ENCODE assay signal across 8 cellular contexts in the genomic region with DNA sequence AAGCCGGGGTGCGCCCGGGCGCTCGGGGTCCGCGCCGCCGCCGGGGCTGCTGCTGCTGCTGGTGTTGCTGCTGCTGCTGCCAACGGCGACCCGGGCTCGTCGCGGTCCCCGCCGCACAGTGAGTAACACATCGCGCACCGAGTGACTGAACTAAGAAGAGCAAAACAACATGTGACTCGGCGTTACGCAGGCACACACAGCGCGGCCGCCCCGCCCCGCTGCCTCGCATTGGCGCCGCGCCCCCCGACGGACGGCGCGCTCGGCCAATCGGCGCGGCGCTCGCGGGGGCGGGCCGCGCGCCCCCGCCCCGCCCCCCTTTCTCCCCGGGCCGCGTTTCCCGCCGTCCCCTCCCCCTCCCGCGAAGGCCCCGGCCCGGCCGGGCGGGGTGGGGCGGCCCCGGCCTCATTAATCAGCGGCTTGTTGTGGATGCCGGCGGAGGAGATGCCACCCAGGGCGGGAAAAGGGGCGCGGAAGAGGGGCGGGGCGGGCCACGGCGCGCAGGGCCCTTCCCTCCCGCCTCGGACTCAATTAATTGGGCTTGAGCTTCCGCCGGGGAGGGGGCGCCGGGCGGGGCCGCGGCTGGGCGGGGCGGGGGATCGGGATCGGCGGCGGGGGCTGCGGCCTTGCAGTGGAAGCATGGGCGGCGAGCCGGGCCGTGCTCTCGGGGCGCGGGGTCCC. TPM values are rescaled to one million over a fixed set of nuclear protein-coding genes. Genes with fewer than 3 reads are reported as not detected.
DNase-seq lines count a peak whose midpoint lies in the region; ATAC-seq and TF ChIP-seq lines count a peak whose summit lies in the region.

A gene with protein sequence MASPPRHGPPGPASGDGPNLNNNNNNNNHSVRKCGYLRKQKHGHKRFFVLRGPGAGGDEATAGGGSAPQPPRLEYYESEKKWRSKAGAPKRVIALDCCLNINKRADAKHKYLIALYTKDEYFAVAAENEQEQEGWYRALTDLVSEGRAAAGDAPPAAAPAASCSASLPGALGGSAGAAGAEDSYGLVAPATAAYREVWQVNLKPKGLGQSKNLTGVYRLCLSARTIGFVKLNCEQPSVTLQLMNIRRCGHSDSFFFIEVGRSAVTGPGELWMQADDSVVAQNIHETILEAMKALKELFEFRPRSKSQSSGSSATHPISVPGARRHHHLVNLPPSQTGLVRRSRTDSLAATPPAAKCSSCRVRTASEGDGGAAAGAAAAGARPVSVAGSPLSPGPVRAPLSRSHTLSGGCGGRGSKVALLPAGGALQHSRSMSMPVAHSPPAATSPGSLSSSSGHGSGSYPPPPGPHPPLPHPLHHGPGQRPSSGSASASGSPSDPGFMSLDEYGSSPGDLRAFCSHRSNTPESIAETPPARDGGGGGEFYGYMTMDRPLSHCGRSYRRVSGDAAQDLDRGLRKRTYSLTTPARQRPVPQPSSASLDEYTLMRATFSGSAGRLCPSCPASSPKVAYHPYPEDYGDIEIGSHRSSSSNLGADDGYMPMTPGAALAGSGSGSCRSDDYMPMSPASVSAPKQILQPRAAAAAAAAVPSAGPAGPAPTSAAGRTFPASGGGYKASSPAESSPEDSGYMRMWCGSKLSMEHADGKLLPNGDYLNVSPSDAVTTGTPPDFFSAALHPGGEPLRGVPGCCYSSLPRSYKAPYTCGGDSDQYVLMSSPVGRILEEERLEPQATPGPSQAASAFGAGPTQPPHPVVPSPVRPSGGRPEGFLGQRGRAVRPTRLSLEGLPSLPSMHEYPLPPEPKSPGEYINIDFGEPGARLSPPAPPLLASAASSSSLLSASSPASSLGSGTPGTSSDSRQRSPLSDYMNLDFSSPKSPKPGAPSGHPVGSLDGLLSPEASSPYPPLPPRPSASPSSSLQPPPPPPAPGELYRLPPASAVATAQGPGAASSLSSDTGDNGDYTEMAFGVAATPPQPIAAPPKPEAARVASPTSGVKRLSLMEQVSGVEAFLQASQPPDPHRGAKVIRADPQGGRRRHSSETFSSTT (N-terminal part only) (minus strand): TSS at position 127 of the 678 bp plus-strand sequence. CDS start 530 bp downstream, outside the sequence.

- H3K4me1 Mint-ChIP-seq in CD14-positive monocyte: peaks cover 39% of the 10 kb centered on the region
- H3K4me1 Mint-ChIP-seq in activated CD8-positive, alpha-beta T cell treated with anti-CD3 and anti-CD28 coated beads, Interleukin-2, amount 10 ng/mL, durations not matched to agents 7 days and 5 days (ENCODE audit: low read depth): peaks cover 6% of the 10 kb centered on the region

- POLR2A ChIA-PET in activated CD8-positive, alpha-beta T cell treated with anti-CD3 and anti-CD28 coated beads, Interleukin-2, amount 10 ng/mL, durations not matched to agents 7 days and 5 days (lab: Charles Lee): no interaction called here

- intact Hi-C loops in CD14-positive monocyte (cut with micrococcal nuclease): loop anchor here (5.0 to 10.0 kb wide), 4 partner anchors 72 to 622 kb away; no protein-coding TSS in a partner anchor

- H3K27ac Mint-ChIP-seq in CD14-positive monocyte: peak within 1 kb of the TSS in 6 of 7 donors; percentile 77 to 91 (median 84)
- H3K27ac Mint-ChIP-seq in activated CD8-positive, alpha-beta T cell treated with anti-CD3 and anti-CD28 coated beads, Interleukin-2, amount 10 ng/mL, durations not matched to agents 7 days and 5 days: no peak within 1 kb of the TSS

- no peaks in the 10 kb centered on the region for H3K27me3 ChIP-seq in lung (ENCODE audit: control insufficient read depth, insufficient read depth)

- peaks cover 0 to 7% (median 3%) of the 10 kb centered on the region in 7 donors for H3K9me3 Mint-ChIP-seq in CD14-positive monocyte
- no peaks in the 10 kb centered on the region for H3K9me3 Mint-ChIP-seq in activated CD8-positive, alpha-beta T cell treated with anti-CD3 and anti-CD28 coated beads, Interleukin-2, amount 10 ng/mL, durations not matched to agents 7 days and 5 days (ENCODE audit: insufficient read depth)

- CTCF ChIA-PET in activated CD8-positive, alpha-beta T cell treated with anti-CD3 and anti-CD28 coated beads, Interleukin-2, amount 10 ng/mL, durations not matched to agents 7 days and 5 days (lab: Charles Lee): no interaction called here

- WGBS in lung, 2 donors: 1 to 2% methylated on average over 39 to 98 of the region's 98 CpGs

- H3K4me1 ChIP-seq in lung (ENCODE audit: control insufficient read depth in 2 of 2, insufficient read depth in 2 of 2, low read length in 2 of 2): peaks cover 2 to 28% of the 10 kb centered on the region in 2 donors

- peak within 1 kb of the TSS; percentile 87 to 93 for H3K4me3 Mint-ChIP-seq in CD14-positive monocyte
- H3K4me3 Mint-ChIP-seq in activated CD8-positive, alpha-beta T cell treated with anti-CD3 and anti-CD28 coated beads, Interleukin-2, amount 10 ng/mL, durations not matched to agents 7 days and 5 days: peak within 1 kb of the TSS; percentile 81

- peaks cover 17 to 28% of the 10 kb centered on the region in 2 donors for H3K36me3 ChIP-seq in lung (ENCODE audit: control insufficient read depth in 2 of 2, insufficient read depth in 2 of 2, low read length in 2 of 2)

- TF ChIP-seq CTCF in CD14-positive monocyte (IDR thresholded peaks at IDR 0.05) (no peak), lung (IDR thresholded peaks at IDR 0.05; ENCODE audit: control extremely low read depth, extremely low read depth) (no peak)

- H3K36me3 Mint-ChIP-seq in CD14-positive monocyte: peaks cover 6 to 16% of the 10 kb centered on the region in 2 donors
- peaks cover 3% of the 10 kb centered on the region for H3K36me3 Mint-ChIP-seq in activated CD8-positive, alpha-beta T cell treated with anti-CD3 and anti-CD28 coated beads, Interleukin-2, amount 10 ng/mL, durations not matched to agents 7 days and 5 days (ENCODE audit: low read depth)

- ATAC-seq in GM19438 (IDR thresholded peaks at IDR 0.05; ENCODE audit: low read depth, unreplicated experiment) (peak; percentile 92), HG03558 (IDR thresholded peaks at IDR 0.05; ENCODE audit: extremely low read depth, unreplicated experiment) (peak; percentile 92), lung (ENCODE audit: insufficient read depth, low FRiP score) (peak; percentile 80)
- ATAC-seq in activated CD8-positive, alpha-beta T cell treated with anti-CD3 and anti-CD28 coated beads, Interleukin-2, amount 10 ng/mL, durations not matched to agents 7 days and 5 days: peak; percentile 89

- H3K9me3 ChIP-seq in lung (ENCODE audit: control insufficient read depth in 2 of 2, insufficient read depth in 1 of 2, low read length in 1 of 2): no peaks in the 10 kb centered on the region

- peak within 1 kb of the TSS; percentile 80 for H3K4me3 ChIP-seq in lung

- DNase-seq in CD14-positive monocyte (ENCODE audit: low spot score) (peak; percentile 95), NCI-H748 treated with DMSO at 0.1 percent for 48 hours (lab: John Stamatoyannopoulos, UW) (peak; percentile 92), ecto neural progenitor cell (ENCODE audit: low spot score) (peak; percentile 96), lung (ENCODE audit: low spot score) (peak; percentile 91)
- DNase-seq in activated CD8-positive, alpha-beta T cell treated with anti-CD3 and anti-CD28 coated beads, Interleukin-2, amount 10 ng/mL, durations not matched to agents 7 days and 5 days: peak; percentile 91
- peak; percentile 82 to 87 (median 85) for DNase-seq in stimulated activated CD4-positive, alpha-beta T cell treated with anti-CD3 and anti-CD28 coated beads, TNF-alpha, amount 100 ng/mL, for 1 hour (ENCODE audit: low read depth in 3 of 3, low spot score in 1 of 3)

- H3K27me3 Mint-ChIP-seq in CD14-positive monocyte (ENCODE audit: low read depth in 3 of 3): no peaks in the 10 kb centered on the region
- peaks cover 24% of the 10 kb centered on the region for H3K27me3 Mint-ChIP-seq in activated CD8-positive, alpha-beta T cell treated with anti-CD3 and anti-CD28 coated beads, Interleukin-2, amount 10 ng/mL, durations not matched to agents 7 days and 5 days (ENCODE audit: low read depth)

- H3K27ac ChIP-seq in lung (ENCODE audit: low read depth in 1 of 2, low read length in 1 of 2): peak within 1 kb of the TSS; percentile 87 to 90

RNA-seq across cellular contexts. Expression of the gene that starts here (rescaled TPM):
- polyA plus RNA-seq in CD14-positive monocyte (1 to 10 TPM; 2.4 to 3.5 TPM), lung (10 to 100 TPM in 1 of 2 donors, 1 to 10 TPM in 1; 6.8 to 17.9 TPM)
- 1 to 10 TPM; 3.2 to 3.3 TPM for total RNA-seq in activated CD8-positive, alpha-beta T cell treated with anti-CD3 and anti-CD28 coated beads, Interleukin-2, amount 10 ng/mL, durations not matched to agents 7 days and 5 days
- 10 to 100 TPM; 12.9 to 27.1 TPM for total RNA-seq in lung

Comparison
In these comparisons a context has a peak if more than half of its experiments do, and no peak if none do; other contexts are left out.
1. Peak in every context shown above with its lines: DNase-seq, ATAC-seq, H3K4me3 ChIP-seq and H3K27ac ChIP-seq.